In genomic region chrX:8743126-8743732, GRCh38 we compare ENCODE assay signal across 1 cellular context.
TF ChIP-seq lines count a peak whose summit lies in the region.

No MANE protein-coding gene starts in this region.

TF ChIP-seq in IMR-90, 13 proteins besides CTCF, POLR2A, EP300 and RAD21 (continued from another document):
- TF ChIP-seq NFE2L2 (IDR thresholded peaks at IDR 0.05; ENCODE audit: low read depth, low read length) = no peak
